Comparison of ENCODE assay signal across 11 cellular contexts in the genomic region with DNA sequence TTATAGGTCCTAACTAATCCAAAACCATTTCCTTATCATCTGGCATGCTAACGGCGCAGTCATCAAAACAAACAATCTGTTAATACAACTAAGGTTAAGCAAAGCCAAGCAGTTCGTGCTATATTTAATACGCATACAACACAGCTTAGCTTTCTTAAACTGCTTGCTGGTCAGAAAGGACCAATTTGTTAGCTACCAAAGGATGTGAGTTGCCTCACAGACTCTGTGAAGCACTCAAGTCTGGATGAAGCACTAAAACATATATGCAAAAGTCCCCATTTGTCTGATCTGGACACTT.
A peak's percentile ranks its signal among the peaks of the same experiment; 100 is the strongest.
DNase-seq lines count a peak whose midpoint lies in the region; ATAC-seq and TF ChIP-seq lines count a peak whose summit lies in the region.
"Had no signal": no experiment of that assay in that cellular context is flagged by ENCODE, and none has a peak within 500 bp of the region (broad histone marks: within the 10 kb centered on the region; RNA-seq: fewer than 3 reads in every experiment).

No MANE protein-coding gene starts in this region.

- H3K4me1 Mint-ChIP-seq in osteocyte (ENCODE audit: unreplicated experiment) = peaks cover 81% of the 10 kb centered on the region

- no peaks in the 10 kb centered on the region for H3K27me3 ChIP-seq in BJ (ENCODE audit: control insufficient read depth, insufficient read depth, low read length)

- H3K4me3 Mint-ChIP-seq in osteocyte (ENCODE audit: unreplicated experiment) = peak overlapping the region; percentile 70
- H3K4me3 Mint-ChIP-seq: activated naive CD4-positive, alpha-beta T cell treated with anti-CD3 and anti-CD28 coated beads for 36 hours had no signal

- H3K4me3 ChIP-seq in BJ (ENCODE audit: low read depth, low read length) = peak overlapping the region; percentile 1; the same call in 1 of the 2 replicates
- H3K4me3 ChIP-seq in fibroblast of villous mesenchyme (ENCODE audit: low read depth, low read length) = peak overlapping the region; percentile 40

- DNase-seq in BJ (ENCODE audit: low read depth) = no peak
- peak; percentile 80 for DNase-seq in fibroblast of villous mesenchyme (ENCODE audit: low read depth)
- no peak for DNase-seq in osteocyte (ENCODE audit: extremely low spot score, unreplicated experiment)
- no peak for DNase-seq in NAMALWA (ENCODE audit: low spot score)
- no peak for DNase-seq in NCI-H128 (lab: John Stamatoyannopoulos, UW; ENCODE audit: unreplicated experiment)
- DNase-seq in NCI-H2171 (lab: John Stamatoyannopoulos, UW) = no peak
- DNase-seq in kidney glomerular epithelial cell (lab: John Stamatoyannopoulos, UW) = no peak
- DNase-seq: activated naive CD4-positive, alpha-beta T cell treated with anti-CD3 and anti-CD28 coated beads for 36 hours; NCI-H1417 treated with DMSO at 0.1 percent for 48 hours; T-helper 1 cell had no signal

- H3K36me3 ChIP-seq in BJ (ENCODE audit: control insufficient read depth, insufficient read depth, low read length) = no peaks in the 10 kb centered on the region

- CTCF ChIA-PET in BJ (lab: Yijun Ruan, JAX) = interaction anchor here (1.2 to 1.3 kb wide), 2 partner anchors 9 to 36 kb away, joined by 3 to 5 read pairs; no protein-coding TSS in a partner anchor

- no peak for TF ChIP-seq CTCF in BJ (IDR thresholded peaks at IDR 0.05; ENCODE audit: insufficient read depth, low read depth, low read length)
- TF ChIP-seq CTCF in fibroblast of villous mesenchyme (IDR thresholded peaks at IDR 0.05; ENCODE audit: insufficient read depth, low read depth, low read length) = no peak
- no peak for TF ChIP-seq CTCF in osteocyte (IDR thresholded peaks at IDR 0.05)

- H3K27me3 Mint-ChIP-seq in osteocyte (ENCODE audit: unreplicated experiment) = no peaks in the 10 kb centered on the region

- ATAC-seq in SK-N-SH treated with all-trans-retinoic acid at 6 μM for 48 hours = peak; percentile 47

- POLR2A ChIA-PET in BJ (lab: Charles Lee) = no interaction called here

- H3K36me3 Mint-ChIP-seq in osteocyte (ENCODE audit: unreplicated experiment) = peaks cover 20% of the 10 kb centered on the region

- peak overlapping the region; percentile 92 for H3K27ac Mint-ChIP-seq in osteocyte (ENCODE audit: unreplicated experiment)
- H3K27ac Mint-ChIP-seq: activated naive CD4-positive, alpha-beta T cell treated with anti-CD3 and anti-CD28 coated beads for 36 hours had no signal

- no peaks in the 10 kb centered on the region for H3K9me3 Mint-ChIP-seq in osteocyte (ENCODE audit: unreplicated experiment)
- H3K9me3 Mint-ChIP-seq: activated naive CD4-positive, alpha-beta T cell treated with anti-CD3 and anti-CD28 coated beads for 36 hours had no signal

TF ChIP-seq in SK-N-SH treated with all-trans-retinoic acid at 6 μM for 48 hours, 23 proteins besides CTCF, POLR2A, EP300 and RAD21:
- TF ChIP-seq, protein P1, sequence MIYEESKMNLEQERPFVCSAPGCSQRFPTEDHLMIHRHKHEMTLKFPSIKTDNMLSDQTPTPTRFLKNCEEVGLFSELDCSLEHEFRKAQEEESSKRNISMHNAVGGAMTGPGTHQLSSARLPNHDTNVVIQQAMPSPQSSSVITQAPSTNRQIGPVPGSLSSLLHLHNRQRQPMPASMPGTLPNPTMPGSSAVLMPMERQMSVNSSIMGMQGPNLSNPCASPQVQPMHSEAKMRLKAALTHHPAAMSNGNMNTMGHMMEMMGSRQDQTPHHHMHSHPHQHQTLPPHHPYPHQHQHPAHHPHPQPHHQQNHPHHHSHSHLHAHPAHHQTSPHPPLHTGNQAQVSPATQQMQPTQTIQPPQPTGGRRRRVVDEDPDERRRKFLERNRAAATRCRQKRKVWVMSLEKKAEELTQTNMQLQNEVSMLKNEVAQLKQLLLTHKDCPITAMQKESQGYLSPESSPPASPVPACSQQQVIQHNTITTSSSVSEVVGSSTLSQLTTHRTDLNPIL (CRISPR knock-in tag; IDR thresholded peaks at IDR 0.05; ENCODE audit: low read depth) = no peak
- TF ChIP-seq ZFP30 (CRISPR knock-in tag; IDR thresholded peaks at IDR 0.05) (no peak), RARB (CRISPR knock-in tag; IDR thresholded peaks at IDR 0.05) (no peak), SNAI2 (CRISPR knock-in tag; IDR thresholded peaks at IDR 0.05) (no peak), ZFP3 (CRISPR knock-in tag; IDR thresholded peaks at IDR 0.05) (no peak), TCF4 (CRISPR knock-in tag; IDR thresholded peaks at IDR 0.05; ENCODE audit: borderline replicate concordance) (no peak), TSHZ2 (CRISPR knock-in tag; IDR thresholded peaks at IDR 0.05) (no peak), BACH2 (CRISPR knock-in tag; IDR thresholded peaks at IDR 0.05; ENCODE audit: borderline replicate concordance) (no peak), CSDC2 (CRISPR knock-in tag; IDR thresholded peaks at IDR 0.05) (no peak)
- TF ChIP-seq, protein P2, sequence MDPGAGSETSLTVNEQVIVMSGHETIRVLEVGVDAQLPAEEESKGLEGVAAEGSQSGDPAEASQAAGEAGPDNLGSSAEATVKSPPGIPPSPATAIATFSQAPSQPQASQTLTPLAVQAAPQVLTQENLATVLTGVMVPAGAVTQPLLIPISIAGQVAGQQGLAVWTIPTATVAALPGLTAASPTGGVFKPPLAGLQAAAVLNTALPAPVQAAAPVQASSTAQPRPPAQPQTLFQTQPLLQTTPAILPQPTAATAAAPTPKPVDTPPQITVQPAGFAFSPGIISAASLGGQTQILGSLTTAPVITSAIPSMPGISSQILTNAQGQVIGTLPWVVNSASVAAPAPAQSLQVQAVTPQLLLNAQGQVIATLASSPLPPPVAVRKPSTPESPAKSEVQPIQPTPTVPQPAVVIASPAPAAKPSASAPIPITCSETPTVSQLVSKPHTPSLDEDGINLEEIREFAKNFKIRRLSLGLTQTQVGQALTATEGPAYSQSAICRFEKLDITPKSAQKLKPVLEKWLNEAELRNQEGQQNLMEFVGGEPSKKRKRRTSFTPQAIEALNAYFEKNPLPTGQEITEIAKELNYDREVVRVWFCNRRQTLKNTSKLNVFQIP (CRISPR knock-in tag; IDR thresholded peaks at IDR 0.05; ENCODE audit: borderline replicate concordance, low read depth) = no peak
TF ChIP-seq in SK-N-SH treated with all-trans-retinoic acid at 6 μM for 48 hours: peak in this region for 0.
